7 cellular contexts compared by ENCODE assay signal in the genomic region with DNA sequence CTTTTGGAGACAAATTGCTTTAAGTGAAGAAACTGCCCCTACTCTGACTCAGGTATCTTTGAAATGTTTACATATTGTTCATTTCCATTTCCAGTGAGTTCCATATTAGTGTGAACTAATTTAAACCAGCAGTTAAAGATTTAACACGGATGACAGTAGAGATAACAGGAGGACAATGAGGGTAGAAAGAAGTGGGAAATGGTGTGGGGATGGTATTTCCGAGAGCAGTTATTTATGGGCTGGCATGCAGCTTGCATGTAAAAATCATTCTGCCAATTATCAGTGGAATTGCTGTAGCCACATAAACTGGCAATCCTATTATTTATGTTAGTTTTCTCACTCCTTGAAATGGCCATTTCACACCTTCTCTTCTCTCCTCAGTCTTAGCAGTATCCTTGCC. TPM values are rescaled to one million over a fixed set of nuclear protein-coding genes. Genes with fewer than 3 reads are reported as not detected.
"Had no signal": no experiment of that assay in that cellular context is flagged by ENCODE, and none has a peak within 500 bp of the region (broad histone marks: within the 10 kb centered on the region; RNA-seq: fewer than 3 reads in every experiment).

No MANE protein-coding gene starts in this region.

- H3K36me3 Mint-ChIP-seq: IgD-negative memory B cell had no signal

- H3K4me3 Mint-ChIP-seq: IgD-negative memory B cell had no signal

- H3K4me3 ChIP-seq: K562 had no signal

- H3K4me1 Mint-ChIP-seq: IgD-negative memory B cell had no signal

- H3K27ac ChIP-seq: HL-60 had no signal

- H3K27me3 Mint-ChIP-seq: IgD-negative memory B cell had no signal

- H3K27ac Mint-ChIP-seq: IgD-negative memory B cell had no signal

- DNase-seq: IMR-90, KBM-7 had no signal

- ATAC-seq: HepG2, K562 had no signal

RNA-seq across cellular contexts. Expression of a gene that starts 8.6 kb away (rescaled TPM):
- total RNA-seq: HepG2, HT-29, IMR-90 had no signal
- polyA plus RNA-seq: HepG2, IgD-negative memory B cell, IMR-90, K562 had no signal
